Comparison of ENCODE assay signal across 27 cellular contexts in the genomic region with DNA sequence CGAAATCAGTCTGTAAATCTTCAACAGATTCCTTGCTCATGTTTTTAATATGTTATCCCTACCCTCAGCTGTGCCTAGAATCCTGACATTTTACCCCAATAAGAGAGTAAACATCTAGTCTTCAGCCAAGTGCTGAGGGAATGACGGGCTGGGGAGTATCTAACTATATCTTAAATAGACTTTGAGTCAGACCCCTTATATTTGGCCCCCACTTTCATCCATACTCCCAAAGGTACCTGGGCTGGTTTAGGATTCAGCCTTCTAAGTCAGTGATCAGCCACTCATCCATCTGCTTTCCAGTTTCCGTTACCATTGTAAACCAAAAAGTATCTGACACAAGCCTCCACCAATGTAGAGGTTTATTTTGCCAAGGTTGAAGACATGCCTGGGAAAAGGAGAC.
"Had no signal": no experiment of that assay in that cellular context is flagged by ENCODE, and none has a peak within 500 bp of the region (broad histone marks: within the 10 kb centered on the region; RNA-seq: fewer than 3 reads in every experiment).

No MANE protein-coding gene starts in this region.

- H3K4me3 Mint-ChIP-seq: dendritic cell treated with granulocyte-macrophage colony-stimulating factor and Interleukin-4, amounts not matched to agents 40 ng/mL and 50 ng/mL, for 4 days; natural killer cell; stimulated activated naive CD8-positive, alpha-beta T cell treated with anti-CD3 and anti-CD28 coated beads, Interleukin-15, amount 100 ng/mL, for 72 hours had no signal

- FAIRE-seq: endothelial cell of umbilical vein, islet of Langerhans had no signal

- H3K27me3 ChIP-seq: colonic mucosa, gastroesophageal sphincter, heart left ventricle, hepatocyte, left lung, neutrophil, right atrium auricular region, suprapubic skin, transverse colon, upper lobe of right lung, uterus had no signal

- H3K27ac ChIP-seq: colonic mucosa, gastroesophageal sphincter, heart left ventricle, hepatocyte, left lung, neutrophil, parathyroid adenoma, right atrium auricular region, suprapubic skin, transverse colon, upper lobe of right lung, uterus had no signal

- H3K9ac ChIP-seq: parathyroid adenoma had no signal

- H3K27me3 Mint-ChIP-seq: progenitor cell of endocrine pancreas; stimulated activated naive CD8-positive, alpha-beta T cell treated with anti-CD3 and anti-CD28 coated beads, Interleukin-15, amount 100 ng/mL, for 72 hours had no signal

- H3K4me2 ChIP-seq: hepatocyte, smooth muscle cell had no signal

- ATAC-seq: gastroesophageal sphincter; heart left ventricle; left cardiac atrium; left lung; natural killer cell; stimulated activated naive CD8-positive, alpha-beta T cell treated with anti-CD3 and anti-CD28 coated beads, Interleukin-15, amount 100 ng/mL, for 72 hours; upper lobe of right lung had no signal

- H3K4me3 ChIP-seq: colonic mucosa, gastroesophageal sphincter, heart left ventricle, hepatocyte, left lung, right atrium auricular region, smooth muscle cell, suprapubic skin, transverse colon, upper lobe of right lung, uterus had no signal

- H3K27ac Mint-ChIP-seq: dendritic cell treated with granulocyte-macrophage colony-stimulating factor and Interleukin-4, amounts not matched to agents 40 ng/mL and 50 ng/mL, for 4 days; natural killer cell; progenitor cell of endocrine pancreas had no signal

- DNase-seq: colonic mucosa; effector memory CD4-positive, alpha-beta T cell; erythroblast; heart left ventricle; left cardiac atrium; left lung; natural killer cell; stimulated activated CD4-positive, alpha-beta T cell treated with anti-CD3 and anti-CD28 coated beads, Interleukin-12 subunit alpha, Interleukin-12 subunit beta, amount 100 ng/mL, for 4 hours; stimulated activated CD4-positive, alpha-beta T cell treated with anti-CD3 and anti-CD28 coated beads, Interleukin-1b, Interleukin-23, amount 100 ng/mL, for 48 hours; stimulated activated CD4-positive, alpha-beta T cell treated with anti-CD3 and anti-CD28 coated beads, Interleukin-4, amount 100 ng/mL, for 1 hour; stimulated activated CD8-positive, alpha-beta memory T cell treated with anti-CD3 and anti-CD28 coated beads, Interleukin-4, amount 100 ng/mL, for 48 hours; stimulated activated naive CD4-positive, alpha-beta T cell; stimulated activated naive CD8-positive, alpha-beta T cell treated with anti-CD3 and anti-CD28 coated beads, Interleukin-15, amount 100 ng/mL, for 72 hours; transverse colon; upper lobe of right lung; uterus had no signal

- H3K4me1 Mint-ChIP-seq: natural killer cell; stimulated activated naive CD8-positive, alpha-beta T cell treated with anti-CD3 and anti-CD28 coated beads, Interleukin-15, amount 100 ng/mL, for 72 hours had no signal

- H2AFZ ChIP-seq: hepatocyte, parathyroid adenoma had no signal

- H3K4me1 ChIP-seq: colonic mucosa, gastroesophageal sphincter, heart left ventricle, left lung, parathyroid adenoma, right atrium auricular region, suprapubic skin, transverse colon, upper lobe of right lung, uterus had no signal

- H3K9me3 ChIP-seq: colonic mucosa, gastroesophageal sphincter, neutrophil, suprapubic skin, upper lobe of right lung, uterus had no signal

- H3K36me3 ChIP-seq: colonic mucosa, gastroesophageal sphincter, heart left ventricle, left lung, neutrophil, right atrium auricular region, suprapubic skin, transverse colon, upper lobe of right lung, uterus had no signal

- H3K79me2 ChIP-seq: hepatocyte, parathyroid adenoma had no signal
